Comparison of ENCODE assay signal across 20 cellular contexts in the genomic region with DNA sequence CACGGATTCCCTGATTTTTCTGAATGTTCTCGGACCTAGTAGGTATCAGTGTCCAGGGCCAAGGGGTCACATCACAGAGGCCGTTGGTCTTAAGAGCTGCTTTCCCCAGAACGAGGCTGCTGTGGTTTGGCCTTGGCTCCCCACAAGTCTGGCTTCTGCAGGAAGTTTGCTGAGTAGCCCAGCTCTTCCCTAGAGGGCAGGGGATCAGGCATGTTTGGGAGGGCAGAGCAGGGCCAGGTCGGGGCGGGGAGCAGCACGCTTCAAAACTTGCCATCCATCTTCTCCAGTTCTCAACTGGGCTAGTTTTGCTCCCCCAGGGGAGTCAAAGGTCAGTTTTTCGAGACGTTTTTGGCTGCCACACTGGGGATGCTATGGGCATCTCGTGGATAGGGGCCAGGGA. TPM values are rescaled to one million over a fixed set of nuclear protein-coding genes. Genes with fewer than 3 reads are reported as not detected.
DNase-seq lines count a peak whose midpoint lies in the region; ATAC-seq lines count a peak whose summit lies in the region.
"Had no signal": no experiment of that assay in that cellular context is flagged by ENCODE, and none has a peak within 500 bp of the region (broad histone marks: within the 10 kb centered on the region; RNA-seq: fewer than 3 reads in every experiment).

No MANE protein-coding gene starts in this region.

- no peak overlapping the region for H3K27ac ChIP-seq in substantia nigra (ENCODE audit: low read depth, low read length, poor library complexity, severe bottlenecking)
- H3K27ac ChIP-seq: A549 had no signal

- H3K9me3 Mint-ChIP-seq in stimulated activated effector memory CD8-positive, alpha-beta T cell treated with anti-CD3 and anti-CD28 coated beads, Interleukin-12 subunit alpha, Interleukin-12 subunit beta, amount 100 ng/mL, for 72 hours = no peaks in the 10 kb centered on the region
- H3K9me3 Mint-ChIP-seq: CD4-positive, CD25-positive, alpha-beta regulatory T cell had no signal

- peak overlapping the region; percentile 26 for H3K27ac Mint-ChIP-seq in stimulated activated effector memory CD8-positive, alpha-beta T cell treated with anti-CD3 and anti-CD28 coated beads, Interleukin-12 subunit alpha, Interleukin-12 subunit beta, amount 100 ng/mL, for 72 hours
- H3K27ac Mint-ChIP-seq: B cell had no signal

- peak; percentile 35 for DNase-seq in activated CD8-positive, alpha-beta memory T cell treated with anti-CD3 and anti-CD28 coated beads, Interleukin-2, amount 50 U/mL, for 48 hours
- DNase-seq in activated CD8-positive, alpha-beta memory T cell treated with anti-CD3 and anti-CD28 coated beads for 24 hours = no peak
- peak; percentile 3 for DNase-seq in D341Med (ENCODE audit: low spot score)
- DNase-seq in mesenteric fat pad (ENCODE audit: low spot score) = peak; percentile 45
- DNase-seq in stimulated activated effector memory CD8-positive, alpha-beta T cell treated with anti-CD3 and anti-CD28 coated beads, Interleukin-12 subunit alpha, Interleukin-12 subunit beta, amount 100 ng/mL, for 72 hours (ENCODE audit: low spot score in 2 of 2) = no peak
- no peak for DNase-seq in substantia nigra (lab: John Stamatoyannopoulos, UW)
- no peak for DNase-seq in NCI-H69 (lab: John Stamatoyannopoulos, UW)
- DNase-seq: CD4-positive, CD25-positive, alpha-beta regulatory T cell; DMS153; KG1; NCI-H1105 treated with DMSO at 0.1 percent for 48 hours; NCI-H2029 treated with DMSO at 0.1 percent for 48 hours; NCI-H2171; NCI-H345; NCI-H524 treated with DMSO at 0.1 percent for 48 hours; OCI-M1; Right ventricle myocardium superior had no signal

- no peaks in the 10 kb centered on the region for H3K36me3 Mint-ChIP-seq in stimulated activated effector memory CD8-positive, alpha-beta T cell treated with anti-CD3 and anti-CD28 coated beads, Interleukin-12 subunit alpha, Interleukin-12 subunit beta, amount 100 ng/mL, for 72 hours

- peaks cover 11% of the 10 kb centered on the region for H3K4me1 Mint-ChIP-seq in stimulated activated effector memory CD8-positive, alpha-beta T cell treated with anti-CD3 and anti-CD28 coated beads, Interleukin-12 subunit alpha, Interleukin-12 subunit beta, amount 100 ng/mL, for 72 hours

- ATAC-seq in stimulated activated effector memory CD8-positive, alpha-beta T cell treated with anti-CD3 and anti-CD28 coated beads, Interleukin-12 subunit alpha, Interleukin-12 subunit beta, amount 100 ng/mL, for 72 hours = no peak
- no peak for ATAC-seq in HG03439 (IDR thresholded peaks at IDR 0.05; ENCODE audit: unreplicated experiment)
- ATAC-seq: A549 had no signal

- no peak overlapping the region for H3K4me3 Mint-ChIP-seq in stimulated activated effector memory CD8-positive, alpha-beta T cell treated with anti-CD3 and anti-CD28 coated beads, Interleukin-12 subunit alpha, Interleukin-12 subunit beta, amount 100 ng/mL, for 72 hours
- H3K4me3 Mint-ChIP-seq: B cell; CD4-positive, CD25-positive, alpha-beta regulatory T cell had no signal

RNA-seq across cellular contexts. Expression of a gene that starts 37.0 kb away (rescaled TPM):
- total RNA-seq in mesenteric fat pad = 21.9 TPM

Comparison
In these comparisons a context has a peak if more than half of its experiments do, and no peak if none do; other contexts are left out.
1. DNase-seq: peak in activated CD8-positive, alpha-beta memory T cell treated with anti-CD3 and anti-CD28 coated beads, Interleukin-2, amount 50 U/mL, for 48 hours (single experiment), D341Med (single experiment) and mesenteric fat pad (single experiment); none in activated CD8-positive, alpha-beta memory T cell treated with anti-CD3 and anti-CD28 coated beads for 24 hours (single experiment), stimulated activated effector memory CD8-positive, alpha-beta T cell treated with anti-CD3 and anti-CD28 coated beads, Interleukin-12 subunit alpha, Interleukin-12 subunit beta, amount 100 ng/mL, for 72 hours (0 of 2), substantia nigra (0 of 49) and NCI-H69 (single experiment).